Comparison of ENCODE assay signal across 15 cellular contexts in genomic region chr2:108363048-108363899, GRCh38. TPM values are rescaled to one million over a fixed set of nuclear protein-coding genes. Genes with fewer than 3 reads are reported as not detected.
A peak's percentile ranks its signal among the peaks of the same experiment; 100 is the strongest.
DNase-seq lines count a peak whose midpoint lies in the region; ATAC-seq and TF ChIP-seq lines count a peak whose summit lies in the region.
"Had no signal": no experiment of that assay in that cellular context is flagged by ENCODE, and none has a peak within 500 bp of the region (broad histone marks: within the 10 kb centered on the region; RNA-seq: fewer than 3 reads in every experiment).

No MANE protein-coding gene starts in this region.

- TF ChIP-seq CTCF in MCF 10A (IDR thresholded peaks at IDR 0.05; ENCODE audit: unreplicated experiment): no peak
- no peak for TF ChIP-seq CTCF in breast epithelium (IDR thresholded peaks at IDR 0.05)

- H3K4me3 Mint-ChIP-seq in MCF 10A (ENCODE audit: unreplicated experiment): no peak overlapping the region
- peak overlapping the region in 1 of 2 donors; percentile 25 for H3K4me3 Mint-ChIP-seq in stimulated activated naive B cell treated with anti-CD40 and anti-IgM and Interleukin-4, amounts not matched to agents 10 μg/mL and 1 μg/mL and 100 μg/mL, for 72 hours
- H3K4me3 Mint-ChIP-seq: endodermal cell, WTC11 had no signal

- H3K27me3 Mint-ChIP-seq in MCF 10A (ENCODE audit: insufficient read depth, unreplicated experiment): no peaks in the 10 kb centered on the region
- peaks cover 0 to 22% of the 10 kb centered on the region in 2 donors for H3K27me3 Mint-ChIP-seq in stimulated activated naive B cell treated with anti-CD40 and anti-IgM and Interleukin-4, amounts not matched to agents 10 μg/mL and 1 μg/mL and 100 μg/mL, for 72 hours

- H3K36me3 ChIP-seq in breast epithelium: no peaks in the 10 kb centered on the region
- H3K36me3 ChIP-seq: left lung had no signal

- no TSS peak for BruUV-seq in MCF 10A (replicated peaks; lab: Mats Ljungman, UMichigan)

- H3K36me3 Mint-ChIP-seq in MCF 10A (ENCODE audit: insufficient read depth, unreplicated experiment): peaks cover 11% of the 10 kb centered on the region
- H3K36me3 Mint-ChIP-seq in stimulated activated naive B cell treated with anti-CD40 and anti-IgM and Interleukin-4, amounts not matched to agents 10 μg/mL and 1 μg/mL and 100 μg/mL, for 72 hours: no peaks in the 10 kb centered on the region

- no peaks in the 10 kb centered on the region for H3K27me3 ChIP-seq in breast epithelium
- H3K27me3 ChIP-seq: left lung had no signal

- H3K9me3 ChIP-seq in breast epithelium: no peaks in the 10 kb centered on the region

- CTCF ChIA-PET in MCF 10A (lab: Yijun Ruan, JAX): interaction anchor here (0.6 to 1.8 kb wide), 6 partner anchors 12 to 1147 kb away, joined by 3 to 4 read pairs (median 3); no protein-coding TSS in a partner anchor

- POLR2A ChIA-PET in MCF 10A (lab: Yijun Ruan, JAX): interaction anchor here (0.8 to 3.2 kb wide), 2 partner anchors 47 to 85 kb away, joined by 3 to 17 read pairs; partner anchors contain the start of gene GCC2

- H3K27ac ChIP-seq in breast epithelium: no peak overlapping the region
- H3K27ac ChIP-seq: left lung had no signal

- DNase-seq in MCF 10A (ENCODE audit: unreplicated experiment) (peak; percentile 18), breast epithelium (ENCODE audit: low spot score in 2 of 2) (no peak), UCSD-AML1 (lab: John Stamatoyannopoulos, UW; ENCODE audit: unreplicated experiment) (peak; percentile 17), NCI-H510A (lab: John Stamatoyannopoulos, UW) (no peak)
- no peak for DNase-seq in stimulated activated naive B cell treated with anti-CD40 and anti-IgM and Interleukin-4, amounts not matched to agents 10 μg/mL and 1 μg/mL and 100 μg/mL, for 72 hours
- DNase-seq: AML-193, endodermal cell, Karpas-422, left lung, SHP77 had no signal

- H3K4me1 ChIP-seq in breast epithelium: no peaks in the 10 kb centered on the region
- H3K4me1 ChIP-seq: left lung had no signal

- no peak for TF ChIP-seq POLR2A in breast epithelium (IDR thresholded peaks at IDR 0.05)

- peaks cover 25% of the 10 kb centered on the region for H3K4me1 Mint-ChIP-seq in MCF 10A (ENCODE audit: insufficient read depth, unreplicated experiment)
- H3K4me1 Mint-ChIP-seq in stimulated activated naive B cell treated with anti-CD40 and anti-IgM and Interleukin-4, amounts not matched to agents 10 μg/mL and 1 μg/mL and 100 μg/mL, for 72 hours: peaks cover 11 to 28% of the 10 kb centered on the region in 2 donors
- H3K4me1 Mint-ChIP-seq: endodermal cell had no signal

- intact Hi-C loops in MCF 10A (cut with micrococcal nuclease) (no loop called here), breast epithelium (cut with DNase I; ENCODE audit: low total_unique reads) (no loop called here)

- H3K27ac Mint-ChIP-seq in MCF 10A (ENCODE audit: low read depth, unreplicated experiment): peak overlapping the region; percentile 51
- no peak overlapping the region for H3K27ac Mint-ChIP-seq in stimulated activated naive B cell treated with anti-CD40 and anti-IgM and Interleukin-4, amounts not matched to agents 10 μg/mL and 1 μg/mL and 100 μg/mL, for 72 hours
- H3K27ac Mint-ChIP-seq: endodermal cell, WTC11 had no signal

- ATAC-seq in HG03378 (IDR thresholded peaks at IDR 0.05; ENCODE audit: unreplicated experiment) (peak; percentile 44), GM21515 (IDR thresholded peaks at IDR 0.05; ENCODE audit: unreplicated experiment) (no peak), GM18519 (IDR thresholded peaks at IDR 0.05; ENCODE audit: low FRiP score, unreplicated experiment) (no peak)
- ATAC-seq in stimulated activated naive B cell treated with anti-CD40 and anti-IgM and Interleukin-4, amounts not matched to agents 10 μg/mL and 1 μg/mL and 100 μg/mL, for 72 hours (replicated peaks): peak; percentile 83
- ATAC-seq: left lung, WTC11 had no signal

- no peak overlapping the region for H3K4me3 ChIP-seq in breast epithelium
- H3K4me3 ChIP-seq: left lung had no signal

- H3K9me3 Mint-ChIP-seq in MCF 10A (ENCODE audit: unreplicated experiment): no peaks in the 10 kb centered on the region
- H3K9me3 Mint-ChIP-seq in stimulated activated naive B cell treated with anti-CD40 and anti-IgM and Interleukin-4, amounts not matched to agents 10 μg/mL and 1 μg/mL and 100 μg/mL, for 72 hours: no peaks in the 10 kb centered on the region

RNA-seq across cellular contexts. Expression of gene SULT1C4, which starts 14.5 kb away (rescaled TPM):
- not detected in 2 replicates for total RNA-seq in MCF 10A (2022)
- 10 to 100 TPM in 1 of 3 donors, 1 to 10 TPM in 2; 1.4 to 19.8 (median 5.9) TPM for total RNA-seq in breast epithelium
- total RNA-seq: NCI-H460 had no signal

Comparison
In these comparisons a context has a peak if more than half of its experiments do, and no peak if none do; other contexts are left out.
1. DNase-seq: peak in MCF 10A (single experiment) and UCSD-AML1 (single experiment); none in breast epithelium (0 of 2), stimulated activated naive B cell treated with anti-CD40 and anti-IgM and Interleukin-4, amounts not matched to agents 10 μg/mL and 1 μg/mL and 100 μg/mL, for 72 hours (single experiment) and NCI-H510A (single experiment).
2. ATAC-seq: peak in HG03378 (single experiment) and stimulated activated naive B cell treated with anti-CD40 and anti-IgM and Interleukin-4, amounts not matched to agents 10 μg/mL and 1 μg/mL and 100 μg/mL, for 72 hours (2 of 2); none in GM21515 (single experiment) and GM18519 (single experiment).